ENCODE assay signal across 2 cellular contexts in the genomic region with DNA sequence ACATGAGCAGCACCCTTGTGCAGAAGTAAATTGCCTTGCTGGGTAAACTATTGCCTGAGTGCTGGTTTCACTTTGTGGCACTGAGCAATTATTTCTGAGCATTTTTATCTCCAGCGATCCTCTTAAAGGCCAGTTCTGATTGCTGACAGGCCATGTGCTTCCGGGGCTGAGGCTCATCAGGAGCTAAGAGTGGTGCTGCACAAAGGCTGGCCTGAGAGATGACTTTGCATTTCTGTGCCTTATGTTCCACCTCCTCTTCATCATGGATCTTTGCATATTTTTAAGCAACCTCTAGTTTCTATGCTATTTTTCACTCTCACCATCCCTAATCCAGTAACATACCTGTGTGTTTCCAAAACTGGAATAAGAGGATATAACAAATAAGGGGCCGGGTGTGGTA.
TF ChIP-seq lines count a peak whose summit lies in the region.

No MANE protein-coding gene starts in this region.

TF ChIP-seq in HEK293, 187 proteins besides CTCF, POLR2A, EP300 and RAD21:
- TF ChIP-seq SETDB1 (IDR thresholded peaks at IDR 0.05; ENCODE audit: insufficient read length, low read length): peak; percentile 7
- no peak for TF ChIP-seq ZSCAN23 (tag by site-specific recombination; IDR thresholded peaks at IDR 0.05)

TF ChIP-seq in K562, 482 proteins besides CTCF, POLR2A, EP300 and RAD21:
- TF ChIP-seq, protein P1, sequence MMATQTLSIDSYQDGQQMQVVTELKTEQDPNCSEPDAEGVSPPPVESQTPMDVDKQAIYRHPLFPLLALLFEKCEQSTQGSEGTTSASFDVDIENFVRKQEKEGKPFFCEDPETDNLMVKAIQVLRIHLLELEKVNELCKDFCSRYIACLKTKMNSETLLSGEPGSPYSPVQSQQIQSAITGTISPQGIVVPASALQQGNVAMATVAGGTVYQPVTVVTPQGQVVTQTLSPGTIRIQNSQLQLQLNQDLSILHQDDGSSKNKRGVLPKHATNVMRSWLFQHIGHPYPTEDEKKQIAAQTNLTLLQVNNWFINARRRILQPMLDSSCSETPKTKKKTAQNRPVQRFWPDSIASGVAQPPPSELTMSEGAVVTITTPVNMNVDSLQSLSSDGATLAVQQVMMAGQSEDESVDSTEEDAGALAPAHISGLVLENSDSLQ (IDR thresholded peaks at IDR 0.05): 0 out of 2 replicates have a peak, but pooled peaks have one; percentile 16
- no peak for TF ChIP-seq PHF8 (IDR thresholded peaks at IDR 0.05; ENCODE audit: borderline replicate concordance, low read length)
- TF ChIP-seq POLR2AphosphoS5 (IDR thresholded peaks at IDR 0.05; ENCODE audit: control insufficient read depth, insufficient read depth, low read depth, low read length): no peak
- no peak for TF ChIP-seq CBFA2T2 (conservative IDR thresholded peaks at IDR 0.05)
- TF ChIP-seq C11orf30 (IDR thresholded peaks at IDR 0.05; ENCODE audit: low read depth): peak; percentile 30; the same call in 1 of the 2 replicates
- no peak for TF ChIP-seq BCL6 (CRISPR knock-in tag; IDR thresholded peaks at IDR 0.05)
- TF ChIP-seq THRAP3 (IDR thresholded peaks at IDR 0.05; ENCODE audit: borderline replicate concordance): no peak
- TF ChIP-seq BDP1 (IDR thresholded peaks at IDR 0.05; ENCODE audit: insufficient read depth, insufficient read length): no peak
- TF ChIP-seq ZNF316 (IDR thresholded peaks at IDR 0.05): peak; percentile 33; the same call in 1 of the 2 replicates
- no peak for TF ChIP-seq SREBF2 (CRISPR knock-in tag; IDR thresholded peaks at IDR 0.05)
- TF ChIP-seq HNRNPUL1 (IDR thresholded peaks at IDR 0.05; ENCODE audit: low read length): no peak
- TF ChIP-seq, protein P2, sequence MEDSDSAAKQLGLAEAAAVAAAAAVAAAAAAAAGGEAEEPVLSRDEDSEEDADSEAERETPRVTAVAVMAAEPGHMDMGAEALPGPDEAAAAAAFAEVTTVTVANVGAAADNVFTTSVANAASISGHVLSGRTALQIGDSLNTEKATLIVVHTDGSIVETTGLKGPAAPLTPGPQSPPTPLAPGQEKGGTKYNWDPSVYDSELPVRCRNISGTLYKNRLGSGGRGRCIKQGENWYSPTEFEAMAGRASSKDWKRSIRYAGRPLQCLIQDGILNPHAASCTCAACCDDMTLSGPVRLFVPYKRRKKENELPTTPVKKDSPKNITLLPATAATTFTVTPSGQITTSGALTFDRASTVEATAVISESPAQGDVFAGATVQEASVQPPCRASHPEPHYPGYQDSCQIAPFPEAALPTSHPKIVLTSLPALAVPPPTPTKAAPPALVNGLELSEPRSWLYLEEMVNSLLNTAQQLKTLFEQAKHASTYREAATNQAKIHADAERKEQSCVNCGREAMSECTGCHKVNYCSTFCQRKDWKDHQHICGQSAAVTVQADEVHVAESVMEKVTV (CRISPR knock-in tag; IDR thresholded peaks at IDR 0.05): no peak
- peak; percentile 57 for TF ChIP-seq MAFG (tag; conservative IDR thresholded peaks at IDR 0.05)
- peak; percentile 65 for TF ChIP-seq NFE2 (IDR thresholded peaks at IDR 0.05; ENCODE audit: low read depth)
- no peak for TF ChIP-seq NEUROD1 (IDR thresholded peaks at IDR 0.05; ENCODE audit: borderline replicate concordance, low read depth, low read length, partially characterized antibody)
- TF ChIP-seq MCM3 (IDR thresholded peaks at IDR 0.05): no peak
- TF ChIP-seq TEAD4 (IDR thresholded peaks at IDR 0.05; ENCODE audit: low read length): no peak
- no peak for TF ChIP-seq TEAD4 (CRISPR knock-in tag; IDR thresholded peaks at IDR 0.05; ENCODE audit: borderline replicate concordance)
- TF ChIP-seq ZNF146 (CRISPR knock-in tag; IDR thresholded peaks at IDR 0.05; ENCODE audit: unreplicated experiment): no peak
